13 cellular contexts compared by ENCODE assay signal in the genomic region with DNA sequence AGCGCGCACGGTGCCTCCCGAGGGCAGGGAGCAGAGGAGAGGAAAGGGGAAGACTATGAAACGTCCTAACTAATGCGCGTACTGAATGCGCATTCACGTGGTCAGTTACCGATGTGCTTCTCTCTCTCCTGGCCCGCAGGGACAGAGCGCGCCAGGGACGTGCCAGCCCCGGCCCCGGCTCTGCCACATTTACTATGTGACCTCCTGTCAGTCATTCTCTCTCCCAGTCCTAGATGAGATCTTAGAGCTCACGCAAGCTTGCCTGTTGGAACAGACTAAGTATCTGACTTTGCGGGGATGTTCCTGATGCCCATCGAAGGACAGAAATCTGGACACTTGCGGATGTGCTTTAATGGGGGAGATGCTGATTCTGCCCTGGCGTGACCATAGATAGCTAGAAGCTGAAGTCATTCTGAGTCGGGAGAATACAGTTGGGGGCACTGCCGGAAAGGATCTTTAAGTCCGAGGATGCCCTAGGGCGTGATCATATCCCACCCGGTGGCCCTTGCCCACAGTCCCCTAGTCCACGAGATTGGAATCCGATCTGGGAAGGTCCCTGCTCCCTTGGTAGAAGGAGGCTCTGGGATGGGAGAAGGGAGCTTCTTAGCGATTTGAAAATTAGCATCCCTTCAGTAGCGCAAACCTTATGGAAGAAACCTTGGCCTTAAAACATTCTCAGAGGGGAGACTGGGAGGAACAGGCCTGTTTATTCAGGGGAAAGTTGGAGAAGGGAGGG. TPM values are rescaled to one million over a fixed set of nuclear protein-coding genes. Genes with fewer than 3 reads are reported as not detected.
DNase-seq lines count a peak whose midpoint lies in the region; ATAC-seq, FAIRE-seq and TF ChIP-seq lines count a peak whose summit lies in the region.
"Had no signal": no experiment of that assay in that cellular context is flagged by ENCODE, and none has a peak within 500 bp of the region (broad histone marks: within the 10 kb centered on the region; RNA-seq: fewer than 3 reads in every experiment).

No MANE protein-coding gene starts in this region.

- intact Hi-C loops in endothelial cell of umbilical vein (cut with micrococcal nuclease) (loop anchor here (1.0 to 5.0 kb wide), 6 partner anchors 163 to 1285 kb away; no protein-coding TSS in a partner anchor), left lung (cut with DNase I) (loop anchor here (10.0 kb wide), 2 partner anchors 411 to 931 kb away; no protein-coding TSS in a partner anchor)

- dilution Hi-C loops in endothelial cell of umbilical vein (cut with MboI; ENCODE audit: extremely low pct_ligation_motif_present, low sequenced_read_pairs) = no loop called here

- POLR2A ChIA-PET in endothelial cell of umbilical vein (lab: Charles Lee) = no interaction called here

- H4K20me1 ChIP-seq in endothelial cell of umbilical vein (replicated peaks; ENCODE audit: control insufficient read depth, extremely low read depth, insufficient read depth, low read length) = no peaks in the 10 kb centered on the region

- H3K27me3 ChIP-seq in endothelial cell of umbilical vein (ENCODE audit: control insufficient read depth in 2 of 2, insufficient read depth in 2 of 2, low read length in 2 of 2) (peaks cover 56 to 63% of the 10 kb centered on the region in 2 experiments), left lung (peaks cover 65 to 94% of the 10 kb centered on the region in 2 donors)

- H3K4me2 ChIP-seq in endothelial cell of umbilical vein (ENCODE audit: insufficient read depth, low read length) = no peak overlapping the region

- no peaks in the 10 kb centered on the region for H3K36me3 ChIP-seq in endothelial cell of umbilical vein (ENCODE audit: control insufficient read depth in 2 of 2, extremely low read depth in 1 of 2, insufficient read depth in 2 of 2, low read length in 2 of 2)
- H3K36me3 ChIP-seq in left lung = no peaks in the 10 kb centered on the region

- TF ChIP-seq CTCF in endothelial cell of umbilical vein (IDR thresholded peaks at IDR 0.05; ENCODE audit: extremely low read depth in 1 of 2, insufficient read depth in 1 of 2, low read depth in 1 of 2, low read length in 2 of 2) = no peak
- TF ChIP-seq CTCF in left lung (IDR thresholded peaks at IDR 0.05) = no peak

- H3K79me2 ChIP-seq in endothelial cell of umbilical vein (ENCODE audit: control insufficient read depth, insufficient read depth, low read length) = no peaks in the 10 kb centered on the region

- H3K9me3 ChIP-seq in endothelial cell of umbilical vein (replicated peaks; ENCODE audit: control insufficient read depth, insufficient read depth, low read length) (no peaks in the 10 kb centered on the region), left lung (no peaks in the 10 kb centered on the region)
- H3K9me3 ChIP-seq: mucosa of descending colon had no signal

- H3K27ac ChIP-seq in endothelial cell of umbilical vein (ENCODE audit: insufficient read depth, low read depth, low read length) (no peak overlapping the region), left lung (no peak overlapping the region)

- CTCF ChIA-PET in endothelial cell of umbilical vein (lab: Charles Lee) = interaction anchor here (0.8 to 5.4 kb wide), 8 partner anchors 14 to 1250 kb away, joined by 3 to 455 read pairs (median 22); no protein-coding TSS in a partner anchor

- no peaks in the 10 kb centered on the region for H3K9me1 ChIP-seq in endothelial cell of umbilical vein (replicated peaks; ENCODE audit: control insufficient read depth, extremely low read depth, insufficient read depth, low read length)

- FAIRE-seq in endothelial cell of umbilical vein (lab: Jason Lieb, UNC) = no peak
- FAIRE-seq: colon had no signal

- no TSS peak for BruUV-seq in endothelial cell of umbilical vein (replicated peaks; lab: Mats Ljungman, UMichigan)

- H2AFZ ChIP-seq in endothelial cell of umbilical vein (ENCODE audit: low read depth, low read length) = no peak overlapping the region

- H3K9ac ChIP-seq in endothelial cell of umbilical vein (replicated peaks; ENCODE audit: extremely low read depth, insufficient read depth, low read length) = no peak overlapping the region

- H3K4me1 ChIP-seq in endothelial cell of umbilical vein (ENCODE audit: control insufficient read depth, extremely low read depth, insufficient read depth, low read length) (peaks cover 3% of the 10 kb centered on the region), left lung (peaks cover 9 to 18% of the 10 kb centered on the region in 2 donors)

- DNase-seq in NAMALWA (ENCODE audit: low spot score) = peak; percentile 16
- DNase-seq in endothelial cell of umbilical vein (ENCODE audit: low read depth, low spot score) = no peak
- peak; percentile 78 for DNase-seq in retina
- DNase-seq in left lung = no peak
- DNase-seq: OCI-M1; stimulated activated CD4-positive, alpha-beta T cell treated with anti-CD3 and anti-CD28 coated beads, Interleukin-12 subunit alpha, Interleukin-12 subunit beta, amount 100 ng/mL, for 4 hours; T-helper 9 cell had no signal

- H3K4me3 ChIP-seq in GM08714 (ENCODE audit: low read length) (peak overlapping the region; percentile 58; the same call in 1 of the 2 replicates), endothelial cell of umbilical vein (replicated peaks in 1 of 3; ENCODE audit: insufficient read depth in 1 of 3, low read depth in 1 of 3, low read length in 3 of 3) (no peak overlapping the region), left lung (no peak overlapping the region)
- H3K4me3 ChIP-seq: mucosa of descending colon had no signal

- ATAC-seq in GM21526 (IDR thresholded peaks at IDR 0.05; ENCODE audit: low FRiP score, unreplicated experiment) = no peak
- ATAC-seq in GM21737 (IDR thresholded peaks at IDR 0.05; ENCODE audit: unreplicated experiment) = no peak
- ATAC-seq in left lung = no peak
- no peak for ATAC-seq in HG03378 (IDR thresholded peaks at IDR 0.05; ENCODE audit: unreplicated experiment)

- no peak for TF ChIP-seq POLR2A in endothelial cell of umbilical vein (IDR thresholded peaks at IDR 0.05; ENCODE audit: low read depth, low read length)

TF ChIP-seq in endothelial cell of umbilical vein, 7 proteins besides CTCF, POLR2A, EP300 and RAD21:
- no peak for TF ChIP-seq GATA2 (IDR thresholded peaks at IDR 0.05; ENCODE audit: insufficient read depth, insufficient read length, low read depth, low read length)
- peak; percentile 87 for TF ChIP-seq EZH2 (IDR thresholded peaks at IDR 0.05; ENCODE audit: borderline replicate concordance, low read depth, low read length, severe bottlenecking)

RNA-seq across cellular contexts. Expression of a gene that starts 5.8 kb away (rescaled TPM):
- 0.20 and 0.55 TPM in 2 replicates for total RNA-seq in endothelial cell of umbilical vein
- polyA plus RNA-seq in endothelial cell of umbilical vein = 0.06 and 0.07 TPM in 2 replicates
- polyA plus RNA-seq in endothelial cell of umbilical vein (2011; cell fraction: cytosol; rRNA removed) = 0.03 TPM in 1 of 2 replicates, not detected in the other
- 0.05 and 0.07 TPM in 2 replicates for polyA plus RNA-seq in endothelial cell of umbilical vein (2011; cell fraction: nucleus; rRNA removed)
- not detected in 2 replicates for polyA plus RNA-seq in endothelial cell of umbilical vein (2012)
- polyA minus RNA-seq in endothelial cell of umbilical vein = 0.22 and 0.74 TPM in 2 replicates
- polyA minus RNA-seq in endothelial cell of umbilical vein (2011; cell fraction: cytosol; rRNA and poly(A)+ RNA removed) = not detected
- 0.24 and 0.63 TPM in 2 replicates for polyA minus RNA-seq in endothelial cell of umbilical vein (2011; cell fraction: nucleus; rRNA and poly(A)+ RNA removed)
- 1 to 10 TPM; 6.1 to 9.6 TPM for total RNA-seq in left lung

Comparison
In these comparisons a context has a peak if more than half of its experiments do, and no peak if none do; other contexts are left out.
1. DNase-seq: peak in NAMALWA (single experiment) and retina (single experiment); none in endothelial cell of umbilical vein (single experiment) and left lung (0 of 2).